16 cellular contexts compared by ENCODE assay signal in genomic region chr9:121745396-121745695, GRCh38.
DNase-seq lines count a peak whose midpoint lies in the region; ATAC-seq and TF ChIP-seq lines count a peak whose summit lies in the region.
"Had no signal": no experiment of that assay in that cellular context is flagged by ENCODE, and none has a peak within 500 bp of the region (broad histone marks: within the 10 kb centered on the region; RNA-seq: fewer than 3 reads in every experiment).

No MANE protein-coding gene starts in this region.

- H3K27me3 ChIP-seq in mesenchymal stem cell (ENCODE audit: control insufficient read depth in 1 of 2, insufficient read depth in 1 of 2, low read length in 2 of 2) (no peaks in the 10 kb centered on the region), stomach (no peaks in the 10 kb centered on the region)

- no peak for TF ChIP-seq EP300 in stomach (IDR thresholded peaks at IDR 0.05)

- BruUV-seq in OCI-LY7 (replicated peaks; lab: Mats Ljungman, UMichigan), result no TSS peak

- H3K27ac ChIP-seq in OCI-LY7 (ENCODE audit: low read depth, low read length, poor library complexity, severe bottlenecking) (no peak overlapping the region), mesenchymal stem cell (ENCODE audit: low read length, poor library complexity, severe bottlenecking) (peak overlapping the region; percentile 53), stomach (peak overlapping the region in 4 of 5 donors; percentile 89 to 94 (median 93))

- intact Hi-C loops in OCI-LY7 (cut with micrococcal nuclease; ENCODE audit: unreplicated experiment) (loop anchor here (2.0 kb wide), 1 partner anchor 59 kb away; no protein-coding TSS in a partner anchor), stomach (cut with DNase I; ENCODE audit: low total_unique reads) (no loop called here)

- H3K79me1 ChIP-seq in mesenchymal stem cell (replicated peaks; ENCODE audit: low read length, poor library complexity, severe bottlenecking), result peaks cover 42% of the 10 kb centered on the region

- no peak for DNase-seq in AG10803 (ENCODE audit: low read depth)
- DNase-seq in OCI-LY7 (ENCODE audit: low spot score), result no peak
- DNase-seq in mesenchymal stem cell, result no peak
- no peak for DNase-seq in stomach
- no peak for DNase-seq in SIG-M5 treated with dmso at 0.1 percent for 504 hours (lab: John Stamatoyannopoulos, UW; ENCODE audit: unreplicated experiment)
- no peak for DNase-seq in globus pallidus (ENCODE audit: low spot score)
- DNase-seq: activated CD8-positive, alpha-beta memory T cell treated with anti-CD3 and anti-CD28 coated beads for 24 hours; activated naive CD8-positive, alpha-beta T cell treated with anti-CD3 and anti-CD28 coated beads, Interleukin-2, amount 50 U/mL, for 24 hours; NCI-H1105; NCI-H2171 treated with DMSO at 0.1 percent for 48 hours; RPMI8226; stimulated activated CD4-positive, alpha-beta T cell treated with anti-CD3 and anti-CD28 coated beads, Interleukin-4, amount 100 ng/mL, for 24 hours had no signal

- H2BK12ac ChIP-seq in mesenchymal stem cell (ENCODE audit: low read length in 2 of 2), result peak overlapping the region in 1 of 2 experiments; percentile 4

- peak overlapping the region in 1 of 2 experiments; percentile 13 for H3K18ac ChIP-seq in mesenchymal stem cell (ENCODE audit: low read depth in 1 of 2, low read length in 2 of 2)

- H3K79me2 ChIP-seq in OCI-LY7 (ENCODE audit: insufficient read depth, low read depth, low read length), result no peaks in the 10 kb centered on the region

- no peak for ATAC-seq in GM19467 (IDR thresholded peaks at IDR 0.05; ENCODE audit: unreplicated experiment)
- ATAC-seq in GM21360 (IDR thresholded peaks at IDR 0.05; ENCODE audit: unreplicated experiment), result no peak
- ATAC-seq: activated naive CD8-positive, alpha-beta T cell treated with anti-CD3 and anti-CD28 coated beads, Interleukin-2, amount 50 U/mL, for 24 hours; activated T-helper 17 cell treated with anti-CD3 and anti-CD28 coated beads, Interleukin-2, amount 50 U/mL, for 72 hours; natural killer cell treated with Interleukin-12 subunit alpha and Interleukin-12 subunit beta and Interleukin-15 and Interleukin-18, amount 100 ng/mL, for 72 hours had no signal

- H2BK15ac ChIP-seq in mesenchymal stem cell (ENCODE audit: low read depth, poor library complexity, severe bottlenecking), result peak overlapping the region; percentile 52

- H3K4me3 ChIP-seq in AG10803 (ENCODE audit: low read length) (peak overlapping the region; percentile 71), OCI-LY7 (ENCODE audit: low read depth, low read length, poor library complexity, severe bottlenecking) (no peak overlapping the region), mesenchymal stem cell (ENCODE audit: insufficient read depth in 1 of 2, low read depth in 1 of 2, low read length in 2 of 2) (no peak overlapping the region), stomach (no peak overlapping the region)

- no peak overlapping the region for H4K8ac ChIP-seq in mesenchymal stem cell (ENCODE audit: low read length)

- H2BK120ac ChIP-seq in mesenchymal stem cell (ENCODE audit: low read depth, low read length), result no peak overlapping the region

- H3K4me2 ChIP-seq in OCI-LY7 (ENCODE audit: low read length), result peak overlapping the region; percentile 17; the same call in 1 of the 2 replicates
- no peak overlapping the region for H3K4me2 ChIP-seq in mesenchymal stem cell (ENCODE audit: low read length, poor library complexity, severe bottlenecking)

- H3K9me2 ChIP-seq in OCI-LY7 (ENCODE audit: insufficient read depth, low read length), result no peaks in the 10 kb centered on the region

- H2BK5ac ChIP-seq in mesenchymal stem cell (ENCODE audit: low read depth, low read length, poor library complexity, severe bottlenecking), result no peak overlapping the region

- H4K20me1 ChIP-seq in OCI-LY7 (ENCODE audit: insufficient read depth, low read length), result no peaks in the 10 kb centered on the region

- 84% methylated on average over 3 of the region's 4 CpGs for WGBS in mesenchymal stem cell
- 75 to 87% (median 79%) methylated on average over 3 to 4 of the region's 4 CpGs for WGBS in stomach, 5 donors

- no peak overlapping the region for H3K23ac ChIP-seq in mesenchymal stem cell (ENCODE audit: low read length in 2 of 2)

- H3K36me3 ChIP-seq in OCI-LY7 (ENCODE audit: insufficient read depth, low read length), result no peaks in the 10 kb centered on the region
- peaks cover 0 to 17% of the 10 kb centered on the region in 2 experiments for H3K36me3 ChIP-seq in mesenchymal stem cell (ENCODE audit: control insufficient read depth in 1 of 2, insufficient read depth in 2 of 2, low read depth in 1 of 2, low read length in 2 of 2)
- peaks cover 0 to 5% (median 0%) of the 10 kb centered on the region in 4 donors for H3K36me3 ChIP-seq in stomach

- POLR2A ChIA-PET in OCI-LY7 (lab: Charles Lee), result interaction anchor here (1.0 kb wide), 1 partner anchor 257 kb away, joined by 3 read pairs; no protein-coding TSS in a partner anchor

- H3K9me3 ChIP-seq in OCI-LY7 (ENCODE audit: low read length), result no peaks in the 10 kb centered on the region
- H3K9me3 ChIP-seq in mesenchymal stem cell (ENCODE audit: control insufficient read depth, low read length), result no peaks in the 10 kb centered on the region
- no peaks in the 10 kb centered on the region for H3K9me3 ChIP-seq in stomach

- H3K4me1 ChIP-seq in OCI-LY7 (ENCODE audit: insufficient read depth, low read length, poor library complexity, severe bottlenecking) (peaks cover 51% of the 10 kb centered on the region), mesenchymal stem cell (ENCODE audit: control insufficient read depth, insufficient read depth, low read depth, low read length) (peaks cover 56% of the 10 kb centered on the region), stomach (peaks cover 87 to 99% (median 95%) of the 10 kb centered on the region in 4 donors)

- no peak overlapping the region for H4K91ac ChIP-seq in mesenchymal stem cell (ENCODE audit: low read length)

- H2AFZ ChIP-seq in OCI-LY7 (ENCODE audit: low read length) (peak overlapping the region; percentile 23; the same call in 1 of the 2 replicates), mesenchymal stem cell (ENCODE audit: low read depth, low read length) (no peak overlapping the region)

- no peak overlapping the region for H2AK5ac ChIP-seq in mesenchymal stem cell (ENCODE audit: low read length, severe bottlenecking)

- TF ChIP-seq CTCF in AG10803 (conservative IDR thresholded peaks at IDR 0.05; ENCODE audit: low read length), result no peak
- no peak for TF ChIP-seq CTCF in OCI-LY7 (conservative IDR thresholded peaks at IDR 0.05; ENCODE audit: low read length)
- TF ChIP-seq CTCF in stomach (IDR thresholded peaks at IDR 0.05), result no peak

- peak overlapping the region in 1 of 2 experiments; percentile 72 for H3K14ac ChIP-seq in mesenchymal stem cell (ENCODE audit: low read length in 2 of 2)

- no peak overlapping the region for H3K9ac ChIP-seq in mesenchymal stem cell (ENCODE audit: low read length)

- CTCF ChIA-PET in OCI-LY7 (lab: Charles Lee; ENCODE audit: unreplicated experiment), result interaction anchor here (0.6 to 1.2 kb wide), 3 partner anchors 36 to 198 kb away, joined by 3 to 4 read pairs (median 3); no protein-coding TSS in a partner anchor

- no peak for TF ChIP-seq POLR2A in stomach (IDR thresholded peaks at IDR 0.05)

- no peak overlapping the region for H3K4ac ChIP-seq in mesenchymal stem cell (ENCODE audit: low read depth in 1 of 2, low read length in 2 of 2)
